ENCODE assay signal across 21 cellular contexts in the genomic region with DNA sequence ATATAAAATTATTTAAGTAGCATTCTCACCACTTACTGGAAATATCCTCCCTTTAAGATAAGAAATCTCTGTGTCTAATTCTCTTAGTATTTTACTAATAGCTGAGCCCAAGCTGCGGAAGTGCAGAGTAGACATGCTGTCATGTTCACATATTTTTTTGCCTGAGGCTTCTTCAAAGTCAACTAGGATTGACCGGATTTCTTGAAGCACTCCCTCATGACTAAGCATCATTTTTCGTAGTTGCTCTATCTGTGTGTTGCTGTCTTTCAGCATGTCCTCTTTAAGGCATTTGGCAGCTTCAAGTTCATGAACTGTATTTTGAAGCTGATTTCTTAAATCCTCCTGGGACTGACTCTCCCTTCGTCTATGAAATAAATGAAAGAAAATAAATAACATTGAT. TPM values are rescaled to one million over a fixed set of nuclear protein-coding genes. Genes with fewer than 3 reads are reported as not detected.
DNase-seq lines count a peak whose midpoint lies in the region; ATAC-seq and TF ChIP-seq lines count a peak whose summit lies in the region.
"Had no signal": no experiment of that assay in that cellular context is flagged by ENCODE, and none has a peak within 500 bp of the region (broad histone marks: within the 10 kb centered on the region; RNA-seq: fewer than 3 reads in every experiment).

No MANE protein-coding gene starts in this region.

- H3K27ac ChIP-seq in KMS-11 = no peak overlapping the region
- no peak overlapping the region for H3K27ac ChIP-seq in osteoblast (ENCODE audit: low read depth, low read length)
- H3K27ac ChIP-seq: HL-60 had no signal

- no peaks in the 10 kb centered on the region for H3K27me3 Mint-ChIP-seq in WTC11 (ENCODE audit: low read depth)

- POLR2A ChIA-PET in WTC11 (lab: Charles Lee) = interaction anchor here (0.7 kb wide), 1 partner anchor 82 kb away, joined by 3 read pairs; no protein-coding TSS in a partner anchor

- no peak overlapping the region for H3K4me3 Mint-ChIP-seq in WTC11

- H3K4me3 ChIP-seq in KMS-11 (IDR thresholded peaks at IDR 0.05; ENCODE audit: insufficient read depth, low read depth, low read length) = no peak overlapping the region
- H3K4me3 ChIP-seq in fibroblast of pulmonary artery (replicated peaks; ENCODE audit: low read depth, low read length) = no peak overlapping the region
- H3K4me3 ChIP-seq in osteoblast (ENCODE audit: insufficient read depth, low read length) = no peak overlapping the region
- H3K4me3 ChIP-seq: GM12878, MG63 had no signal

- H4K20me1 ChIP-seq in KMS-11 (ENCODE audit: insufficient read depth) (no peaks in the 10 kb centered on the region), osteoblast (ENCODE audit: insufficient read depth, low read length) (no peaks in the 10 kb centered on the region)

- H3K4me1 ChIP-seq in KMS-11 (ENCODE audit: low read depth, poor library complexity, severe bottlenecking) (peaks cover 29% of the 10 kb centered on the region), osteoblast (ENCODE audit: insufficient read depth, low read length) (no peaks in the 10 kb centered on the region)

- peaks cover 65% of the 10 kb centered on the region for H3K4me1 Mint-ChIP-seq in WTC11

- TF ChIP-seq CTCF in KMS-11 (conservative IDR thresholded peaks at IDR 0.05; ENCODE audit: low read depth, low read length) (no peak), WTC11 (IDR thresholded peaks at IDR 0.05) (no peak), fibroblast of pulmonary artery (IDR thresholded peaks at IDR 0.05; ENCODE audit: low read length, missing control alignments) (no peak), osteoblast (IDR thresholded peaks at IDR 0.05; ENCODE audit: extremely low read depth, low read depth, low read length) (no peak)

- H3K9ac ChIP-seq in KMS-11 = no peak overlapping the region

- H3K27ac Mint-ChIP-seq in WTC11 = 0 out of 2 replicates have a peak overlapping the region, but pooled peaks have one; percentile 39

- no peaks in the 10 kb centered on the region for H3K9me3 ChIP-seq in osteoblast (ENCODE audit: low read depth, low read length)
- H3K9me3 ChIP-seq: MG63 had no signal

- H3K36me3 Mint-ChIP-seq in WTC11 = peaks cover 24% of the 10 kb centered on the region

- H3K36me3 ChIP-seq in KMS-11 (ENCODE audit: insufficient read depth) = no peaks in the 10 kb centered on the region
- no peaks in the 10 kb centered on the region for H3K36me3 ChIP-seq in osteoblast (ENCODE audit: insufficient read depth, low read length)
- H3K36me3 ChIP-seq: MG63 had no signal

- peaks cover 30% of the 10 kb centered on the region for H3K9me3 Mint-ChIP-seq in WTC11

- H3K27me3 ChIP-seq in KMS-11 (ENCODE audit: insufficient read depth, low read depth) = no peaks in the 10 kb centered on the region
- H3K27me3 ChIP-seq in osteoblast (ENCODE audit: insufficient read depth, low read length) = peaks cover 13% of the 10 kb centered on the region
- H3K27me3 ChIP-seq: MG63 had no signal

- ATAC-seq in WTC11 (no peak), GM21723 (IDR thresholded peaks at IDR 0.05; ENCODE audit: unreplicated experiment) (no peak), GM19035 (IDR thresholded peaks at IDR 0.05; ENCODE audit: unreplicated experiment) (no peak)
- ATAC-seq: GM12878, SK-N-SH treated with all-trans-retinoic acid at 6 μM for 48 hours had no signal

- H2AFZ ChIP-seq in KMS-11 (ENCODE audit: low read depth) = no peak overlapping the region
- no peak overlapping the region for H2AFZ ChIP-seq in osteoblast (ENCODE audit: low read length)

- no peaks in the 10 kb centered on the region for H3K79me2 ChIP-seq in KMS-11 (ENCODE audit: insufficient read depth, low read depth)
- no peaks in the 10 kb centered on the region for H3K79me2 ChIP-seq in osteoblast (ENCODE audit: insufficient read depth, low read length)

- CTCF ChIA-PET in WTC11 (lab: Charles Lee) = interaction anchor here (1.0 to 1.1 kb wide), 2 partner anchors 77 to 204 kb away, joined by 3 to 4 read pairs; no protein-coding TSS in a partner anchor

- H3K4me2 ChIP-seq in KMS-11 (peak overlapping the region; percentile 41), osteoblast (ENCODE audit: insufficient read depth, low read length) (no peak overlapping the region)

- DNase-seq in AML-193 (lab: John Stamatoyannopoulos, UW) = peak; percentile 50 to 52
- DNase-seq in WTC11 (ENCODE audit: low spot score) = no peak
- peak; percentile 39 for DNase-seq in fibroblast of pulmonary artery (ENCODE audit: low read depth)
- no peak for DNase-seq in osteoblast (ENCODE audit: insufficient read length, low spot score, missing footprints)
- no peak for DNase-seq in NCI-H146 (lab: John Stamatoyannopoulos, UW)
- DNase-seq: C1 segment of cervical spinal cord, DMS153, KBM-7, MG63, NCI-H1105, NCI-H187 treated with DMSO at 0.1 percent for 48 hours, NCI-H510A, OCI-M1 had no signal

TF ChIP-seq in WTC11, 78 proteins besides CTCF, POLR2A, EP300 and RAD21:
- TF ChIP-seq TCF7 (CRISPR knock-in tag; IDR thresholded peaks at IDR 0.05; ENCODE audit: low read depth) (no peak), ZNF281 (CRISPR knock-in tag; IDR thresholded peaks at IDR 0.05) (no peak), ZNF416 (CRISPR knock-in tag; IDR thresholded peaks at IDR 0.05) (no peak)
- TF ChIP-seq, protein P1, sequence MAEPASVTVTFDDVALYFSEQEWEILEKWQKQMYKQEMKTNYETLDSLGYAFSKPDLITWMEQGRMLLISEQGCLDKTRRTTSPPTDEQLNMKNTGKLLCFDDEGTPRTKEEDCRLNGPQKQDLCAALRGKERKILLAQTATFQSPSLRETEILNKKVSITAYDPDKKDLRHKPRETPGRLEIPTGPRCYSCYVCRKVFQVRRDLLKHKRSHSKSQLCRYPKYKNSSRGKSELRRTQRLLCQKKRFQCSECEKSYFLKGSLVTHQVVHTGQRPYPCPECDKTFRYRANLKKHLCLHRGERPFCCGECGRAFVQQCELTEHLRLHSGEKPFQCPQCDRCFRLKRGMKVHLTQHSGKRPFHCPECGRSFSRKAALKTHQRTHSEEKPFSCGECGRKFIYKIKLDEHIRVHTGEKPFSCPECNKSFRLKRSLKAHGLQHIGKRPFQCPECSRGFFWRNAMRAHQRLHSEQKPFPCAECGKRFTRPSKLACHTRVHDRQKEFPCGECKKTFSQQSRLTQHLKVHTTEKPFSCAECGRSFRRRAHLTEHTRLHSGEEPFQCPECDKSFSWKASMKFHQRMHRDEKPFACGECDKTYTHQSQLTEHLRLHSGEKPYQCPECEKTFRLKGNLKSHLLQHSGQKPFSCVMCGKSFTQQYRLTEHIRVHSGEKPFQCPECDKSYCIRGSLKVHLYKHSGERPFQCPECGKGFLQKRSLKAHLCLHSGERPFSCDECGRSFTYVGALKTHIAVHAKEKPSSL (CRISPR knock-in tag; conservative IDR thresholded peaks at IDR 0.05) = no peak

RNA-seq across cellular contexts. Expression of gene CCDC158, which starts 36.9 kb away (rescaled TPM):
- total RNA-seq in WTC11 (2021) (0.05 to 0.15 TPM (median 0.07 TPM) in 3 replicates), osteoblast (0.36 and 0.59 TPM in 2 replicates)
- total RNA-seq: A172, G401, GM12878 had no signal

RNA-seq across cellular contexts. Expression of gene SHROOM3, which starts 51.0 kb away (rescaled TPM):
- total RNA-seq in WTC11 (2021) (52.2 to 71.9 TPM (median 52.6 TPM) in 3 replicates), osteoblast (9.4 and 9.8 TPM in 2 replicates)

Comparison
In these comparisons a context has a peak if more than half of its experiments do, and no peak if none do; other contexts are left out.
1. DNase-seq: peak in AML-193 (2 of 2) and fibroblast of pulmonary artery (single experiment); none in WTC11 (single experiment), osteoblast (single experiment) and NCI-H146 (single experiment).